Comparison of ENCODE assay signal across 31 cellular contexts in the genomic region with DNA sequence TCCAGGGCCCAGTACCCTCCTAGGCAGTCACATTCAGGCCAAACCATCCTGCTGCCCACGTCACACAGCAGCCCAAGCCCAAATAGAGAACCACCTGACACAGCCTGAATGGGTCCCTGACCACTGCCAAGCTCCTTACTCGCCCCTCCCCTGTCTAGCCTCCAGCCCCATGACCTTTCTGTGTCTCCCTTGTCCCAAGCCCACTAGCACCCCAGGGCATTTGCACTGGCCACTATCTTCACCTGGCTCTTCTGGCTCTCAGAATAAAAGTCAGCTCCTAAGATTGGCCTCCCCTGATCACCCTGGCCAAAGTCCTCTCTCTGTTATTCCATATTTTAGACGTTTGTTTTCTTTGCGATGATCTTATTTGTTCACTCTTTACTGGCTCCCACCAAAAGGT.
"Had no signal": no experiment of that assay in that cellular context is flagged by ENCODE, and none has a peak within 500 bp of the region (broad histone marks: within the 10 kb centered on the region; RNA-seq: fewer than 3 reads in every experiment).

No MANE protein-coding gene starts in this region.

- H3K36me3 Mint-ChIP-seq: activated CD4-positive, alpha-beta memory T cell treated with anti-CD3 and anti-CD28 coated beads for 36 hours; activated CD8-positive, alpha-beta memory T cell treated with anti-CD3 and anti-CD28 coated beads, Interleukin-2, amount 10 ng/mL, durations not matched to agents 7 days and 5 days; activated naive CD4-positive, alpha-beta T cell treated with anti-CD3 and anti-CD28 coated beads, Interleukin-2, amount 50 U/mL, for 24 hours; activated naive CD8-positive, alpha-beta T cell treated with anti-CD3 and anti-CD28 coated beads for 36 hours had no signal

- H3K36me3 ChIP-seq: adrenal gland, colonic mucosa, esophagus squamous epithelium, gastroesophageal sphincter, heart right ventricle had no signal

- H3K9me3 Mint-ChIP-seq: activated CD4-positive, alpha-beta memory T cell treated with anti-CD3 and anti-CD28 coated beads for 36 hours; activated CD4-positive, alpha-beta T cell treated with anti-CD3 and anti-CD28 coated beads, Interleukin-2, amount 10 ng/mL, durations not matched to agents 24 days and 14 days; activated naive CD4-positive, alpha-beta T cell treated with anti-CD3 and anti-CD28 coated beads for 36 hours; activated naive CD4-positive, alpha-beta T cell treated with anti-CD3 and anti-CD28 coated beads, Interleukin-2, amount 50 U/mL, for 24 hours; activated naive CD8-positive, alpha-beta T cell treated with anti-CD3 and anti-CD28 coated beads for 36 hours; activated naive CD8-positive, alpha-beta T cell treated with anti-CD3 and anti-CD28 coated beads, Interleukin-2, amount 50 U/mL, for 24 hours; activated T-helper 1 cell treated with anti-CD3 and anti-CD28 coated beads, Interleukin-12 subunit alpha, Interleukin-12 subunit beta, Interleukin-2, Interleukin-4 antibody, amounts not matched to agents 30 ng/mL and 10 ng/mL and 1 ng/mL, durations not matched to agents 14 hours and 24 hours and 36 hours; activated T-helper 2 cell treated with anti-CD3 and anti-CD28 coated beads, Interferon-gamma antibody, Interleukin-2, Interleukin-4, amounts not matched to agents 10 μg/mL and 5 μg/mL and 100 μg/mL, durations not matched to agents 14 hours and 24 hours and 36 hours had no signal

- H3K4me3 ChIP-seq: adrenal gland, body of pancreas, colonic mucosa, esophagus squamous epithelium, gastroesophageal sphincter, heart right ventricle had no signal

- H3K27ac Mint-ChIP-seq: activated CD4-positive, alpha-beta memory T cell treated with anti-CD3 and anti-CD28 coated beads for 36 hours; activated CD4-positive, alpha-beta T cell treated with anti-CD3 and anti-CD28 coated beads for 36 hours; activated CD4-positive, alpha-beta T cell treated with anti-CD3 and anti-CD28 coated beads, Interleukin-2, amount 10 ng/mL, durations not matched to agents 24 days and 14 days; activated CD8-positive, alpha-beta memory T cell treated with anti-CD3 and anti-CD28 coated beads, Interleukin-2, amount 10 ng/mL, durations not matched to agents 7 days and 5 days; activated CD8-positive, alpha-beta T cell treated with anti-CD3 and anti-CD28 coated beads, Interleukin-2, amount 10 ng/mL, durations not matched to agents 7 days and 5 days; activated naive CD4-positive, alpha-beta T cell treated with anti-CD3 and anti-CD28 coated beads for 36 hours; activated naive CD4-positive, alpha-beta T cell treated with anti-CD3 and anti-CD28 coated beads, Interleukin-2, amount 50 U/mL, for 24 hours; activated naive CD8-positive, alpha-beta T cell treated with anti-CD3 and anti-CD28 coated beads for 36 hours; activated naive CD8-positive, alpha-beta T cell treated with anti-CD3 and anti-CD28 coated beads, Interleukin-2, amount 50 U/mL, for 24 hours; activated T-helper 1 cell treated with anti-CD3 and anti-CD28 coated beads, Interleukin-12 subunit alpha, Interleukin-12 subunit beta, Interleukin-2, Interleukin-4 antibody, amounts not matched to agents 30 ng/mL and 10 ng/mL and 1 ng/mL, durations not matched to agents 14 hours and 24 hours and 36 hours; activated T-helper 2 cell treated with anti-CD3 and anti-CD28 coated beads, Interferon-gamma antibody, Interleukin-2, Interleukin-4, amounts not matched to agents 10 μg/mL and 5 μg/mL and 100 μg/mL, durations not matched to agents 14 hours and 24 hours and 36 hours had no signal

- H3K4me1 ChIP-seq: colonic mucosa, esophagus squamous epithelium, gastroesophageal sphincter had no signal

- H3K4me3 Mint-ChIP-seq: activated CD4-positive, alpha-beta memory T cell treated with anti-CD3 and anti-CD28 coated beads for 36 hours; activated CD4-positive, alpha-beta T cell treated with anti-CD3 and anti-CD28 coated beads for 36 hours; activated CD4-positive, alpha-beta T cell treated with anti-CD3 and anti-CD28 coated beads, Interleukin-2, amount 10 ng/mL, durations not matched to agents 24 days and 14 days; activated CD8-positive, alpha-beta memory T cell treated with anti-CD3 and anti-CD28 coated beads, Interleukin-2, amount 10 ng/mL, durations not matched to agents 7 days and 5 days; activated CD8-positive, alpha-beta T cell treated with anti-CD3 and anti-CD28 coated beads, Interleukin-2, amount 10 ng/mL, durations not matched to agents 7 days and 5 days; activated naive CD4-positive, alpha-beta T cell treated with anti-CD3 and anti-CD28 coated beads for 36 hours; activated naive CD4-positive, alpha-beta T cell treated with anti-CD3 and anti-CD28 coated beads, Interleukin-2, amount 50 U/mL, for 24 hours; activated naive CD8-positive, alpha-beta T cell treated with anti-CD3 and anti-CD28 coated beads for 36 hours; activated naive CD8-positive, alpha-beta T cell treated with anti-CD3 and anti-CD28 coated beads, Interleukin-2, amount 50 U/mL, for 24 hours; activated T-helper 1 cell treated with anti-CD3 and anti-CD28 coated beads, Interleukin-12 subunit alpha, Interleukin-12 subunit beta, Interleukin-2, Interleukin-4 antibody, amounts not matched to agents 30 ng/mL and 10 ng/mL and 1 ng/mL, durations not matched to agents 14 hours and 24 hours and 36 hours had no signal

- H3K9me3 ChIP-seq: adrenal gland, body of pancreas, colonic mucosa, esophagus squamous epithelium, gastroesophageal sphincter, heart right ventricle had no signal

- DNase-seq: activated CD4-positive, alpha-beta memory T cell treated with anti-CD3 and anti-CD28 coated beads for 36 hours; activated CD4-positive, alpha-beta T cell treated with anti-CD3 and anti-CD28 coated beads for 36 hours; activated CD4-positive, alpha-beta T cell treated with anti-CD3 and anti-CD28 coated beads, Interleukin-2, amount 10 ng/mL, durations not matched to agents 24 days and 14 days; activated CD4-positive, CD25-positive, alpha-beta regulatory T cell; activated CD4-positive, CD25-positive, alpha-beta regulatory T cell treated with anti-CD3 and anti-CD28 coated beads, Interleukin-2, amount 50 U/mL, for 72 hours; activated CD8-positive, alpha-beta memory T cell treated with anti-CD3 and anti-CD28 coated beads, Interleukin-2, amount 10 ng/mL, durations not matched to agents 7 days and 5 days; activated CD8-positive, alpha-beta memory T cell treated with anti-CD3 and anti-CD28 coated beads, Interleukin-2, amount 50 U/mL, for 4 hours; activated CD8-positive, alpha-beta T cell treated with anti-CD3 and anti-CD28 coated beads, Interleukin-2, amount 10 ng/mL, durations not matched to agents 7 days and 5 days; activated effector memory CD4-positive, alpha-beta T cell treated with anti-CD3 and anti-CD28 coated beads, Interleukin-2, amount 50 U/mL, for 16 hours; activated naive CD4-positive, alpha-beta T cell treated with anti-CD3 and anti-CD28 coated beads for 36 hours; activated naive CD8-positive, alpha-beta T cell treated with anti-CD3 and anti-CD28 coated beads for 36 hours; activated naive CD8-positive, alpha-beta T cell treated with anti-CD3 and anti-CD28 coated beads, Interleukin-2, amount 50 U/mL, for 24 hours; activated T-cell treated with anti-CD3 and anti-CD28 coated beads, Interleukin-2, amount 50 U/mL, for 1 hour; activated T-cell treated with anti-CD3 and anti-CD28 coated beads, Interleukin-2, amount 50 U/mL, for 48 hours; adrenal gland; amygdala; aorta; body of pancreas; caudate nucleus; cerebellar nuclear complex; colonic mucosa; effector CD8-positive, alpha-beta T cell; esophagus squamous epithelium; foreskin melanocyte; heart right ventricle; T-helper 2 cell had no signal

- H3K27me3 Mint-ChIP-seq: activated CD4-positive, alpha-beta T cell treated with anti-CD3 and anti-CD28 coated beads for 36 hours; activated naive CD4-positive, alpha-beta T cell treated with anti-CD3 and anti-CD28 coated beads, Interleukin-2, amount 50 U/mL, for 24 hours; activated naive CD8-positive, alpha-beta T cell treated with anti-CD3 and anti-CD28 coated beads for 36 hours had no signal

- H3K4me1 Mint-ChIP-seq: activated naive CD4-positive, alpha-beta T cell treated with anti-CD3 and anti-CD28 coated beads, Interleukin-2, amount 50 U/mL, for 24 hours; activated naive CD8-positive, alpha-beta T cell treated with anti-CD3 and anti-CD28 coated beads, Interleukin-2, amount 50 U/mL, for 24 hours had no signal

- H3K27ac ChIP-seq: adrenal gland, body of pancreas, colonic mucosa, epithelial cell of prostate, esophagus squamous epithelium, gastroesophageal sphincter, heart right ventricle had no signal

- H3K27me3 ChIP-seq: adrenal gland, body of pancreas, colonic mucosa had no signal
